Comparison of ENCODE assay signal across 1 cellular context in the genomic region with DNA sequence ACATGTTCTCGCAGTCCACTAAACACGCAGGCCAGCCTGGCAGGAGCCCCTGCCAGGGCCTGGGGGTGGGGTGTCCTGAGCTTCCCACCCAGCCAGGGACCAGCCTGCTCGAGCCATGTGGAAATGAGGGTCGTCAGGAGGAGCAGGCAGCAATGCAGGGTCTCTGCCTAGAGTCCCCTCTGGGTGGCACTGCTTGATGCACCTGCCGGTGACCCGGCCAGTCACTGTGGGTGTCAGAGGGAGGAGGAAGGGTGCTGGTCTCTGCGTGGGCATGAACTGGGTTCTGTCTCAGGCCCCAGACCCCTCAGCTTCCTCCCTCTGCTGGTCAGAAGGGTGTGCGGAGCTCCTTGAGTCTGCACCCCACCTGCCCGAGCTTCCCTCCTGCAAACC.
TF ChIP-seq lines count a peak whose summit lies in the region.

No MANE protein-coding gene starts in this region.

TF ChIP-seq in HepG2, 621 proteins besides CTCF, POLR2A, EP300 and RAD21 (continued from another document):
- TF ChIP-seq, protein P1, sequence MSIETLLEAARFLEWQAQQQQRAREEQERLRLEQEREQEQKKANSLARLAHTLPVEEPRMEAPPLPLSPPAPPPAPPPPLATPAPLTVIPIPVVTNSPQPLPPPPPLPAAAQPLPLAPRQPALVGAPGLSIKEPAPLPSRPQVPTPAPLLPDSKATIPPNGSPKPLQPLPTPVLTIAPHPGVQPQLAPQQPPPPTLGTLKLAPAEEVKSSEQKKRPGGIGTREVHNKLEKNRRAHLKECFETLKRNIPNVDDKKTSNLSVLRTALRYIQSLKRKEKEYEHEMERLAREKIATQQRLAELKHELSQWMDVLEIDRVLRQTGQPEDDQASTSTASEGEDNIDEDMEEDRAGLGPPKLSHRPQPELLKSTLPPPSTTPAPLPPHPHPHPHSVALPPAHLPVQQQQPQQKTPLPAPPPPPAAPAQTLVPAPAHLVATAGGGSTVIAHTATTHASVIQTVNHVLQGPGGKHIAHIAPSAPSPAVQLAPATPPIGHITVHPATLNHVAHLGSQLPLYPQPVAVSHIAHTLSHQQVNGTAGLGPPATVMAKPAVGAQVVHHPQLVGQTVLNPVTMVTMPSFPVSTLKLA (IDR thresholded peaks at IDR 0.05) = no peak
- TF ChIP-seq XBP1 (CRISPR knock-in tag; IDR thresholded peaks at IDR 0.05) (no peak), NONO (IDR thresholded peaks at IDR 0.05) (no peak), NONO (CRISPR knock-in tag; conservative IDR thresholded peaks at IDR 0.05) (no peak), SP2 (CRISPR knock-in tag; IDR thresholded peaks at IDR 0.05) (no peak), ZBTB7B (CRISPR knock-in tag; IDR thresholded peaks at IDR 0.05) (peak; percentile 34; the same call in 1 of the 2 replicates), HNRNPL (IDR thresholded peaks at IDR 0.05; ENCODE audit: low read depth, low read length) (0 out of 2 replicates have a peak, but pooled peaks have one; percentile 41), BHLHE40 (IDR thresholded peaks at IDR 0.05; ENCODE audit: low read length) (no peak), CREM (IDR thresholded peaks at IDR 0.05) (no peak), CREM (CRISPR knock-in tag; IDR thresholded peaks at IDR 0.05) (no peak), LCORL (IDR thresholded peaks at IDR 0.05) (no peak), LCORL (CRISPR knock-in tag; IDR thresholded peaks at IDR 0.05) (0 out of 2 replicates have a peak, but pooled peaks have one; percentile 39), STAG1 (CRISPR knock-in tag; IDR thresholded peaks at IDR 0.05) (peak; percentile 66), U2AF2 (IDR thresholded peaks at IDR 0.05; ENCODE audit: low read depth, low read length) (no peak), PAX8 (CRISPR knock-in tag; IDR thresholded peaks at IDR 0.05; ENCODE audit: borderline replicate concordance) (no peak), RXRA (CRISPR knock-in tag; IDR thresholded peaks at IDR 0.05) (0 out of 2 replicates have a peak, but pooled peaks have one; percentile 50), ZNF883 (CRISPR knock-in tag; IDR thresholded peaks at IDR 0.05; ENCODE audit: not compliant biosample characterization) (no peak), DNMT1 (CRISPR knock-in tag; IDR thresholded peaks at IDR 0.05) (no peak), NCOA2 (CRISPR knock-in tag; IDR thresholded peaks at IDR 0.05) (no peak), ZSCAN22 (CRISPR knock-in tag; IDR thresholded peaks at IDR 0.05) (peak; percentile 97), ZNF296 (CRISPR knock-in tag; conservative IDR thresholded peaks at IDR 0.05) (no peak), ZNF446 (CRISPR knock-in tag; IDR thresholded peaks at IDR 0.05) (no peak)
- TF ChIP-seq, protein P2, sequence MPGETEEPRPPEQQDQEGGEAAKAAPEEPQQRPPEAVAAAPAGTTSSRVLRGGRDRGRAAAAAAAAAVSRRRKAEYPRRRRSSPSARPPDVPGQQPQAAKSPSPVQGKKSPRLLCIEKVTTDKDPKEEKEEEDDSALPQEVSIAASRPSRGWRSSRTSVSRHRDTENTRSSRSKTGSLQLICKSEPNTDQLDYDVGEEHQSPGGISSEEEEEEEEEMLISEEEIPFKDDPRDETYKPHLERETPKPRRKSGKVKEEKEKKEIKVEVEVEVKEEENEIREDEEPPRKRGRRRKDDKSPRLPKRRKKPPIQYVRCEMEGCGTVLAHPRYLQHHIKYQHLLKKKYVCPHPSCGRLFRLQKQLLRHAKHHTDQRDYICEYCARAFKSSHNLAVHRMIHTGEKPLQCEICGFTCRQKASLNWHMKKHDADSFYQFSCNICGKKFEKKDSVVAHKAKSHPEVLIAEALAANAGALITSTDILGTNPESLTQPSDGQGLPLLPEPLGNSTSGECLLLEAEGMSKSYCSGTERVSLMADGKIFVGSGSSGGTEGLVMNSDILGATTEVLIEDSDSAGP (CRISPR knock-in tag; IDR thresholded peaks at IDR 0.05; ENCODE audit: borderline replicate concordance) = peak; percentile 52; the same call in 1 of the 2 replicates
- TF ChIP-seq, protein P3, sequence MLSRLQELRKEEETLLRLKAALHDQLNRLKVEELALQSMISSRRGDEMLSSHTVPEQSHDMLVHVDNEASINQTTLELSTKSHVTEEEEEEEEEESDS (CRISPR knock-in tag; IDR thresholded peaks at IDR 0.05; ENCODE audit: borderline replicate concordance) = no peak
- TF ChIP-seq, protein P4, sequence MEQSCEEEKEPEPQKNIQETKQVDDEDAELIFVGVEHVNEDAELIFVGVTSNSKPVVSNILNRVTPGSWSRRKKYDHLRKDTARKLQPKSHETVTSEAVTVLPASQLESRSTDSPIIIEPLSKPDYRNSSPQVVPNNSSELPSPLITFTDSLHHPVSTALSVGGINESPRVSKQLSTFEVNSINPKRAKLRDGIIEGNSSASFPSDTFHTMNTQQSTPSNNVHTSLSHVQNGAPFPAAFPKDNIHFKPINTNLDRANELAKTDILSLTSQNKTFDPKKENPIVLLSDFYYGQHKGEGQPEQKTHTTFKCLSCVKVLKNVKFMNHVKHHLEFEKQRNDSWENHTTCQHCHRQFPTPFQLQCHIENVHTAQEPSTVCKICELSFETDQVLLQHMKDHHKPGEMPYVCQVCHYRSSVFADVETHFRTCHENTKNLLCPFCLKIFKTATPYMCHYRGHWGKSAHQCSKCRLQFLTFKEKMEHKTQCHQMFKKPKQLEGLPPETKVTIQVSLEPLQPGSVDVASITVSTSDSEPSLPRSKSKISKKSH (CRISPR knock-in tag; IDR thresholded peaks at IDR 0.05; ENCODE audit: borderline replicate concordance) = peak; percentile 74
- TF ChIP-seq, protein P5, sequence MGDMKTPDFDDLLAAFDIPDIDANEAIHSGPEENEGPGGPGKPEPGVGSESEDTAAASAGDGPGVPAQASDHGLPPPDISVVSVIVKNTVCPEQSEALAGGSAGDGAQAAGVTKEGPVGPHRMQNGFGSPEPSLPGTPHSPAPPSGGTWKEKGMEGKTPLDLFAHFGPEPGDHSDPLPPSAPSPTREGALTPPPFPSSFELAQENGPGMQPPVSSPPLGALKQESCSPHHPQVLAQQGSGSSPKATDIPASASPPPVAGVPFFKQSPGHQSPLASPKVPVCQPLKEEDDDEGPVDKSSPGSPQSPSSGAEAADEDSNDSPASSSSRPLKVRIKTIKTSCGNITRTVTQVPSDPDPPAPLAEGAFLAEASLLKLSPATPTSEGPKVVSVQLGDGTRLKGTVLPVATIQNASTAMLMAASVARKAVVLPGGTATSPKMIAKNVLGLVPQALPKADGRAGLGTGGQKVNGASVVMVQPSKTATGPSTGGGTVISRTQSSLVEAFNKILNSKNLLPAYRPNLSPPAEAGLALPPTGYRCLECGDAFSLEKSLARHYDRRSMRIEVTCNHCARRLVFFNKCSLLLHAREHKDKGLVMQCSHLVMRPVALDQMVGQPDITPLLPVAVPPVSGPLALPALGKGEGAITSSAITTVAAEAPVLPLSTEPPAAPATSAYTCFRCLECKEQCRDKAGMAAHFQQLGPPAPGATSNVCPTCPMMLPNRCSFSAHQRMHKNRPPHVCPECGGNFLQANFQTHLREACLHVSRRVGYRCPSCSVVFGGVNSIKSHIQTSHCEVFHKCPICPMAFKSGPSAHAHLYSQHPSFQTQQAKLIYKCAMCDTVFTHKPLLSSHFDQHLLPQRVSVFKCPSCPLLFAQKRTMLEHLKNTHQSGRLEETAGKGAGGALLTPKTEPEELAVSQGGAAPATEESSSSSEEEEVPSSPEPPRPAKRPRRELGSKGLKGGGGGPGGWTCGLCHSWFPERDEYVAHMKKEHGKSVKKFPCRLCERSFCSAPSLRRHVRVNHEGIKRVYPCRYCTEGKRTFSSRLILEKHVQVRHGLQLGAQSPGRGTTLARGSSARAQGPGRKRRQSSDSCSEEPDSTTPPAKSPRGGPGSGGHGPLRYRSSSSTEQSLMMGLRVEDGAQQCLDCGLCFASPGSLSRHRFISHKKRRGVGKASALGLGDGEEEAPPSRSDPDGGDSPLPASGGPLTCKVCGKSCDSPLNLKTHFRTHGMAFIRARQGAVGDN (CRISPR knock-in tag; IDR thresholded peaks at IDR 0.05) = peak; percentile 40
- TF ChIP-seq, protein P6, sequence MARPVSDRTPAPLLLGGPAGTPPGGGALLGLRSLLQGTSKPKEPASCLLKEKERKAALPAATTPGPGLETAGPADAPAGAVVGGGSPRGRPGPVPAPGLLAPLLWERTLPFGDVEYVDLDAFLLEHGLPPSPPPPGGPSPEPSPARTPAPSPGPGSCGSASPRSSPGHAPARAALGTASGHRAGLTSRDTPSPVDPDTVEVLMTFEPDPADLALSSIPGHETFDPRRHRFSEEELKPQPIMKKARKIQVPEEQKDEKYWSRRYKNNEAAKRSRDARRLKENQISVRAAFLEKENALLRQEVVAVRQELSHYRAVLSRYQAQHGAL (CRISPR knock-in tag; IDR thresholded peaks at IDR 0.05; ENCODE audit: not compliant biosample characterization) = no peak
- TF ChIP-seq, protein P7, sequence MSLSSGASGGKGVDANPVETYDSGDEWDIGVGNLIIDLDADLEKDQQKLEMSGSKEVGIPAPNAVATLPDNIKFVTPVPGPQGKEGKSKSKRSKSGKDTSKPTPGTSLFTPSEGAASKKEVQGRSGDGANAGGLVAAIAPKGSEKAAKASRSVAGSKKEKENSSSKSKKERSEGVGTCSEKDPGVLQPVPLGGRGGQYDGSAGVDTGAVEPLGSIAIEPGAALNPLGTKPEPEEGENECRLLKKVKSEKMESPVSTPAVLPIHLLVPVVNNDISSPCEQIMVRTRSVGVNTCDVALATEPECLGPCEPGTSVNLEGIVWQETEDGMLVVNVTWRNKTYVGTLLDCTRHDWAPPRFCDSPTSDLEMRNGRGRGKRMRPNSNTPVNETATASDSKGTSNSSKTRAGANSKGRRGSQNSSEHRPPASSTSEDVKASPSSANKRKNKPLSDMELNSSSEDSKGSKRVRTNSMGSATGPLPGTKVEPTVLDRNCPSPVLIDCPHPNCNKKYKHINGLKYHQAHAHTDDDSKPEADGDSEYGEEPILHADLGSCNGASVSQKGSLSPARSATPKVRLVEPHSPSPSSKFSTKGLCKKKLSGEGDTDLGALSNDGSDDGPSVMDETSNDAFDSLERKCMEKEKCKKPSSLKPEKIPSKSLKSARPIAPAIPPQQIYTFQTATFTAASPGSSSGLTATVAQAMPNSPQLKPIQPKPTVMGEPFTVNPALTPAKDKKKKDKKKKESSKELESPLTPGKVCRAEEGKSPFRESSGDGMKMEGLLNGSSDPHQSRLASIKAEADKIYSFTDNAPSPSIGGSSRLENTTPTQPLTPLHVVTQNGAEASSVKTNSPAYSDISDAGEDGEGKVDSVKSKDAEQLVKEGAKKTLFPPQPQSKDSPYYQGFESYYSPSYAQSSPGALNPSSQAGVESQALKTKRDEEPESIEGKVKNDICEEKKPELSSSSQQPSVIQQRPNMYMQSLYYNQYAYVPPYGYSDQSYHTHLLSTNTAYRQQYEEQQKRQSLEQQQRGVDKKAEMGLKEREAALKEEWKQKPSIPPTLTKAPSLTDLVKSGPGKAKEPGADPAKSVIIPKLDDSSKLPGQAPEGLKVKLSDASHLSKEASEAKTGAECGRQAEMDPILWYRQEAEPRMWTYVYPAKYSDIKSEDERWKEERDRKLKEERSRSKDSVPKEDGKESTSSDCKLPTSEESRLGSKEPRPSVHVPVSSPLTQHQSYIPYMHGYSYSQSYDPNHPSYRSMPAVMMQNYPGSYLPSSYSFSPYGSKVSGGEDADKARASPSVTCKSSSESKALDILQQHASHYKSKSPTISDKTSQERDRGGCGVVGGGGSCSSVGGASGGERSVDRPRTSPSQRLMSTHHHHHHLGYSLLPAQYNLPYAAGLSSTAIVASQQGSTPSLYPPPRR (CRISPR knock-in tag; IDR thresholded peaks at IDR 0.05; ENCODE audit: borderline replicate concordance) = no peak
